1 cellular context compared by ENCODE assay signal in the genomic region with DNA sequence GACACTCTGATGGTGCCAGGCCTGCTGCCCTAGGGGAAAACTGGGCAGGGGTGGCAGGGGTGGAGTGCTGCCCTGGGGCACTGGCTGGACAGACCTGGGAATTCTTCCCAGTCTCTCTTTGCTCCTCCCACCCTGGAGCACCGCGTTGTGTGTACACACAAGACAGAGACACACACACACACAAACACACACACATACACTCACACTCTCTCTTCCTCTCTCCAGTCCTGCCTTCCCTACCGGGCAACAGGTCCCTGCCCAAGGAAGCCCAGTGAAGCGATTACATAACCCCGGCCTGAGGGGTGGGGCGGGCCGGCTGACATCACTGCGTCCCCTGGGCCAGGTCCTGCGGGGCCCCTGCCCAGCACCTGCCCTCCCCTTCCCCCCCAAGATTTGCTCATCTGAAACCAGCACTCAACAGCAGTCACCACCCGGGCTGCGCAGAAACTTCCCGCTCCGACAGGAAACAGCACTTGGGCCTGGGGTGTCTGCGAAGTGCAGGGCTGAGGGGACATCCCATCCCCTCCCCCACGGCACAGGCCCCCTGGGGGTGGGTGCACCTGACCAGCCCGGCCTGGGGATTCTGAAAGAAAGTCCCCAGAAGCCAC.
A peak's percentile ranks its signal among the peaks of the same experiment; 100 is the strongest.
TF ChIP-seq lines count a peak whose summit lies in the region.

No MANE protein-coding gene starts in this region.

TF ChIP-seq in K562, 482 proteins besides CTCF, POLR2A, EP300 and RAD21 (continues in another document):
- TF ChIP-seq SREBF1 (IDR thresholded peaks at IDR 0.05; ENCODE audit: borderline replicate concordance, low read depth, low read length) = no peak
- TF ChIP-seq, protein P1, sequence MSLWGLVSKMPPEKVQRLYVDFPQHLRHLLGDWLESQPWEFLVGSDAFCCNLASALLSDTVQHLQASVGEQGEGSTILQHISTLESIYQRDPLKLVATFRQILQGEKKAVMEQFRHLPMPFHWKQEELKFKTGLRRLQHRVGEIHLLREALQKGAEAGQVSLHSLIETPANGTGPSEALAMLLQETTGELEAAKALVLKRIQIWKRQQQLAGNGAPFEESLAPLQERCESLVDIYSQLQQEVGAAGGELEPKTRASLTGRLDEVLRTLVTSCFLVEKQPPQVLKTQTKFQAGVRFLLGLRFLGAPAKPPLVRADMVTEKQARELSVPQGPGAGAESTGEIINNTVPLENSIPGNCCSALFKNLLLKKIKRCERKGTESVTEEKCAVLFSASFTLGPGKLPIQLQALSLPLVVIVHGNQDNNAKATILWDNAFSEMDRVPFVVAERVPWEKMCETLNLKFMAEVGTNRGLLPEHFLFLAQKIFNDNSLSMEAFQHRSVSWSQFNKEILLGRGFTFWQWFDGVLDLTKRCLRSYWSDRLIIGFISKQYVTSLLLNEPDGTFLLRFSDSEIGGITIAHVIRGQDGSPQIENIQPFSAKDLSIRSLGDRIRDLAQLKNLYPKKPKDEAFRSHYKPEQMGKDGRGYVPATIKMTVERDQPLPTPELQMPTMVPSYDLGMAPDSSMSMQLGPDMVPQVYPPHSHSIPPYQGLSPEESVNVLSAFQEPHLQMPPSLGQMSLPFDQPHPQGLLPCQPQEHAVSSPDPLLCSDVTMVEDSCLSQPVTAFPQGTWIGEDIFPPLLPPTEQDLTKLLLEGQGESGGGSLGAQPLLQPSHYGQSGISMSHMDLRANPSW (CRISPR knock-in tag; IDR thresholded peaks at IDR 0.05) = 0 out of 2 replicates have a peak, but pooled peaks have one; percentile 44
- TF ChIP-seq HNRNPH1 (optimal IDR thresholded peaks at IDR 0.05; ENCODE audit: low read depth, low read length) = no peak
- TF ChIP-seq CTBP1 (IDR thresholded peaks at IDR 0.05; ENCODE audit: borderline replicate concordance) = no peak
- TF ChIP-seq RBFOX2 (IDR thresholded peaks at IDR 0.05; ENCODE audit: low read depth, low read length) = peak; percentile 85
- TF ChIP-seq ATF3 (IDR thresholded peaks at IDR 0.05) = peak; percentile 64
- peak; percentile 60; the same call in 1 of the 2 replicates for TF ChIP-seq ATF3 (CRISPR knock-in tag; conservative IDR thresholded peaks at IDR 0.05)
- TF ChIP-seq HDGF (IDR thresholded peaks at IDR 0.05) = 0 out of 2 replicates have a peak, but pooled peaks have one; percentile 24
- peak; percentile 62 for TF ChIP-seq ZFX (CRISPR knock-in tag; IDR thresholded peaks at IDR 0.05)
- peak; percentile 35 for TF ChIP-seq KDM5B (IDR thresholded peaks at IDR 0.05; ENCODE audit: insufficient replicate concordance, low read depth, low read length)
- no peak for TF ChIP-seq BRCA1 (IDR thresholded peaks at IDR 0.05)
- peak; percentile 51; the same call in 1 of the 2 replicates for TF ChIP-seq BRCA1 (CRISPR knock-in tag; IDR thresholded peaks at IDR 0.05)
- TF ChIP-seq ZBTB7A (IDR thresholded peaks at IDR 0.05; ENCODE audit: borderline replicate concordance, control insufficient read depth, low read depth, low read length) = peak; percentile 63; the same call in 1 of the 2 replicates
- peak; percentile 18 for TF ChIP-seq HMGN3 (IDR thresholded peaks at IDR 0.05; ENCODE audit: borderline replicate concordance, extremely low read depth, insufficient read length, low read depth, low read length)
- TF ChIP-seq ZNF282 (CRISPR knock-in tag; IDR thresholded peaks at IDR 0.05) = 0 out of 2 replicates have a peak, but pooled peaks have one; percentile 61
- TF ChIP-seq, protein P2, sequence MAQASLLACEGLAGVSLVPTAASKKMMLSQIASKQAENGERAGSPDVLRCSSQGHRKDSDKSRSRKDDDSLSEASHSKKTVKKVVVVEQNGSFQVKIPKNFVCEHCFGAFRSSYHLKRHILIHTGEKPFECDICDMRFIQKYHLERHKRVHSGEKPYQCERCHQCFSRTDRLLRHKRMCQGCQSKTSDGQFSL (CRISPR knock-in tag; IDR thresholded peaks at IDR 0.05) = peak; percentile 29; the same call in 1 of the 2 replicates
- TF ChIP-seq, protein P2 (tag; IDR thresholded peaks at IDR 0.05) = peak in 1 of 2 experiments; percentile 19; a peak in 1 of 4 replicates
- no peak for TF ChIP-seq HDAC6 (IDR thresholded peaks at IDR 0.05; ENCODE audit: low read depth, low read length)
- TF ChIP-seq CEBPB (tag; IDR thresholded peaks at IDR 0.05) = peak; percentile 79
- TF ChIP-seq SP1 (CRISPR knock-in tag; IDR thresholded peaks at IDR 0.05) = peak; percentile 56
- peak; percentile 23 to 49; a peak in 2 of 4 replicates for TF ChIP-seq MNT (conservative IDR thresholded peaks at IDR 0.05)
- TF ChIP-seq KDM1A (IDR thresholded peaks at IDR 0.05) = no peak
- TF ChIP-seq ZNF3 (CRISPR knock-in tag; IDR thresholded peaks at IDR 0.05) = no peak
- TF ChIP-seq FOXK2 (conservative IDR thresholded peaks at IDR 0.05 in 1 of 2, IDR thresholded peaks at IDR 0.05 in 1 of 2; ENCODE audit: low read depth in 2 of 2) = peak in 1 of 2 experiments; percentile 53; a peak in 2 of 4 replicates
- TF ChIP-seq, protein P3, sequence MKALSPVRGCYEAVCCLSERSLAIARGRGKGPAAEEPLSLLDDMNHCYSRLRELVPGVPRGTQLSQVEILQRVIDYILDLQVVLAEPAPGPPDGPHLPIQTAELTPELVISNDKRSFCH (CRISPR knock-in tag; IDR thresholded peaks at IDR 0.05) = no peak
- TF ChIP-seq, protein P3 (tag; IDR thresholded peaks at IDR 0.05) = peak; percentile 5; the same call in 1 of the 2 replicates
- TF ChIP-seq CEBPG (CRISPR knock-in tag; IDR thresholded peaks at IDR 0.05) = peak; percentile 66; the same call in 1 of the 2 replicates
- TF ChIP-seq CEBPG (tag; conservative IDR thresholded peaks at IDR 0.05 in 1 of 2, IDR thresholded peaks at IDR 0.05 in 1 of 2) = peak in 1 of 2 experiments; percentile 67; a peak in 2 of 4 replicates
- no peak for TF ChIP-seq FOS (IDR thresholded peaks at IDR 0.05; ENCODE audit: extremely low read depth, insufficient read length)
- peak; percentile 39 for TF ChIP-seq POLR2B (IDR thresholded peaks at IDR 0.05; ENCODE audit: low read depth, partially characterized antibody)
- peak; percentile 37; the same call in 1 of the 2 replicates for TF ChIP-seq ATF7 (IDR thresholded peaks at IDR 0.05)
- TF ChIP-seq, protein P4, sequence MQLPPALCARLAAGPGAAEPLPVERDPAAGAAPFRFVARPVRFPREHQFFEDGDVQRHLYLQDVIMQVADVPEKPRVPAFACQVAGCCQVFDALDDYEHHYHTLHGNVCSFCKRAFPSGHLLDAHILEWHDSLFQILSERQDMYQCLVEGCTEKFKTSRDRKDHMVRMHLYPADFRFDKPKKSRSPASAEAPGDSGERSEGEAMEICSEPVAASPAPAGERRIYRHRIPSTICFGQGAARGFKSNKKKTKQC (CRISPR knock-in tag; IDR thresholded peaks at IDR 0.05) = 0 out of 2 replicates have a peak, but pooled peaks have one; percentile 22
- no peak for TF ChIP-seq SAP30 (IDR thresholded peaks at IDR 0.05; ENCODE audit: borderline replicate concordance, insufficient read depth, low read depth, low read length, poor library complexity, severe bottlenecking)
- no peak for TF ChIP-seq RAD51 (IDR thresholded peaks at IDR 0.05; ENCODE audit: borderline replicate concordance, low read depth)
- TF ChIP-seq ZNF121 (CRISPR knock-in tag; conservative IDR thresholded peaks at IDR 0.05) = 0 out of 2 replicates have a peak, but pooled peaks have one; percentile 25
- 0 out of 4 replicates have a peak, but pooled peaks of 1 of the 2 experiments have one; percentile 38 for TF ChIP-seq MAZ (CRISPR knock-in tag; conservative IDR thresholded peaks at IDR 0.05 in 1 of 2, IDR thresholded peaks at IDR 0.05 in 1 of 2)
- TF ChIP-seq ATF1 (CRISPR knock-in tag; IDR thresholded peaks at IDR 0.05) = no peak
- peak; percentile 40 for TF ChIP-seq ATF1 (tag; IDR thresholded peaks at IDR 0.05)
- TF ChIP-seq RB1 (IDR thresholded peaks at IDR 0.05; ENCODE audit: low read depth) = peak; percentile 9; the same call in 1 of the 2 replicates
- TF ChIP-seq, protein P5, sequence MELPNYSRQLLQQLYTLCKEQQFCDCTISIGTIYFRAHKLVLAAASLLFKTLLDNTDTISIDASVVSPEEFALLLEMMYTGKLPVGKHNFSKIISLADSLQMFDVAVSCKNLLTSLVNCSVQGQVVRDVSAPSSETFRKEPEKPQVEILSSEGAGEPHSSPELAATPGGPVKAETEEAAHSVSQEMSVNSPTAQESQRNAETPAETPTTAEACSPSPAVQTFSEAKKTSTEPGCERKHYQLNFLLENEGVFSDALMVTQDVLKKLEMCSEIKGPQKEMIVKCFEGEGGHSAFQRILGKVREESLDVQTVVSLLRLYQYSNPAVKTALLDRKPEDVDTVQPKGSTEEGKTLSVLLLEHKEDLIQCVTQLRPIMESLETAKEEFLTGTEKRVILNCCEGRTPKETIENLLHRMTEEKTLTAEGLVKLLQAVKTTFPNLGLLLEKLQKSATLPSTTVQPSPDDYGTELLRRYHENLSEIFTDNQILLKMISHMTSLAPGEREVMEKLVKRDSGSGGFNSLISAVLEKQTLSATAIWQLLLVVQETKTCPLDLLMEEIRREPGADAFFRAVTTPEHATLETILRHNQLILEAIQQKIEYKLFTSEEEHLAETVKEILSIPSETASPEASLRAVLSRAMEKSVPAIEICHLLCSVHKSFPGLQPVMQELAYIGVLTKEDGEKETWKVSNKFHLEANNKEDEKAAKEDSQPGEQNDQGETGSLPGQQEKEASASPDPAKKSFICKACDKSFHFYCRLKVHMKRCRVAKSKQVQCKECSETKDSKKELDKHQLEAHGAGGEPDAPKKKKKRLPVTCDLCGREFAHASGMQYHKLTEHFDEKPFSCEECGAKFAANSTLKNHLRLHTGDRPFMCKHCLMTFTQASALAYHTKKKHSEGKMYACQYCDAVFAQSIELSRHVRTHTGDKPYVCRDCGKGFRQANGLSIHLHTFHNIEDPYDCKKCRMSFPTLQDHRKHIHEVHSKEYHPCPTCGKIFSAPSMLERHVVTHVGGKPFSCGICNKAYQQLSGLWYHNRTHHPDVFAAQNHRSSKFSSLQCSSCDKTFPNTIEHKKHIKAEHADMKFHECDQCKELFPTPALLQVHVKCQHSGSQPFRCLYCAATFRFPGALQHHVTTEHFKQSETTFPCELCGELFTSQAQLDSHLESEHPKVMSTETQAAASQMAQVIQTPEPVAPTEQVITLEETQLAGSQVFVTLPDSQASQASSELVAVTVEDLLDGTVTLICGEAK (IDR thresholded peaks at IDR 0.05) = 0 out of 2 replicates have a peak, but pooled peaks have one; percentile 27
- TF ChIP-seq, protein P5 (CRISPR knock-in tag; IDR thresholded peaks at IDR 0.05) = no peak
- peak; percentile 48 to 65 for TF ChIP-seq NRF1 (conservative IDR thresholded peaks at IDR 0.05 in 1 of 2, IDR thresholded peaks at IDR 0.05 in 1 of 2)
- peak; percentile 30; the same call in 1 of the 2 replicates for TF ChIP-seq SREBF2 (CRISPR knock-in tag; IDR thresholded peaks at IDR 0.05)
- no peak for TF ChIP-seq BCL6 (CRISPR knock-in tag; IDR thresholded peaks at IDR 0.05)
- 0 out of 2 replicates have a peak, but pooled peaks have one; percentile 3 for TF ChIP-seq SPI1 (IDR thresholded peaks at IDR 0.05; ENCODE audit: borderline replicate concordance, low read depth, low read length)
- no peak for TF ChIP-seq PURB (CRISPR knock-in tag; IDR thresholded peaks at IDR 0.05; ENCODE audit: low read depth)
- TF ChIP-seq PRPF4 (IDR thresholded peaks at IDR 0.05; ENCODE audit: insufficient read depth, low read depth, low read length, poor library complexity, severe bottlenecking) = peak; percentile 79
